ENCODE assay signal across 12 cellular contexts in the genomic region with DNA sequence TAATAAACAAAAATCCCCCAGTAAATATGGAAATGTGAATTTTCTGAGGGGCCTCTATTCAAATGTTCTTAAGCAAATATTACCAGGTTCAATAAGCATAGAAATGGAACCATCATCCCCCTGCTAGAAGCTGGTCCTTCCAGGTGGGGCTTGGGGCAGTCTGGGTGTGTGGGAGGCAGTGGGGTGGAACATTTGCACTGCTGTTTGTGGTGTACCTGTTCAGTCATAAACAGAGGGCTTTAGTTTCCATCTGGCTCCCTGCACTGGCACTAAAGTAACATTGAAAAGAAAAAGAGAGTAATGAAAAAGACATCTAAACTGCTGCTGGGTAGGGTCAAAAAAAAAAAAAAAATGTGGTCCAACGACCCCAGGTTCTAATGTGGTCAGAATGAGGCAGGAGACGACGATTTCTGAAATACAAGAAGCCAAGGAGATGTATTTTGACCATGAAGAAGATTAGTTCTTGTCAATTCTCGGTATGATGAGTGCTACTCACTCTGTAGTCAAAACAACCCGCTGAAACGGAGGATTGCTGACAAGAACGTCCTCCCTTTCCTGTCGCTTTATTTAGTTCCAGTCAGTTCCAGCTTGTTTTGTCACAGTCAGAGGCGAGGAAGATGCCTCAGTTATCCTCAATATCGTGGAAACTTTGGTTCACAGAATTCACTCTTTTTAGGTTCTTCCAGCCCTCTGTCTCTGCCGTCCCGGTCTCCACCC. TPM values are rescaled to one million over a fixed set of nuclear protein-coding genes. Genes with fewer than 3 reads are reported as not detected.
DNase-seq lines count a peak whose midpoint lies in the region; ATAC-seq and TF ChIP-seq lines count a peak whose summit lies in the region.
"Had no signal": no experiment of that assay in that cellular context is flagged by ENCODE, and none has a peak within 500 bp of the region (broad histone marks: within the 10 kb centered on the region; RNA-seq: fewer than 3 reads in every experiment).

No MANE protein-coding gene starts in this region.

- no peaks in the 10 kb centered on the region for H3K9me3 Mint-ChIP-seq in activated T-helper 2 cell treated with anti-CD3 and anti-CD28 coated beads, Interferon-gamma antibody, Interleukin-2, Interleukin-4, amounts not matched to agents 10 μg/mL and 5 μg/mL and 100 μg/mL, durations not matched to agents 14 hours and 24 hours and 36 hours
- H3K9me3 Mint-ChIP-seq: T-helper 2 cell treated with Interferon-gamma antibody and Interleukin-4, amounts not matched to agents 5 μg/mL and 100 μg/mL, for 36 hours had no signal

- H3K36me3 Mint-ChIP-seq in activated T-helper 2 cell treated with anti-CD3 and anti-CD28 coated beads, Interferon-gamma antibody, Interleukin-2, Interleukin-4, amounts not matched to agents 10 μg/mL and 5 μg/mL and 100 μg/mL, durations not matched to agents 14 hours and 24 hours and 36 hours (ENCODE audit: low read depth), result no peaks in the 10 kb centered on the region

- peak overlapping the region; percentile 67 for H3K27ac Mint-ChIP-seq in activated T-helper 2 cell treated with anti-CD3 and anti-CD28 coated beads, Interferon-gamma antibody, Interleukin-2, Interleukin-4, amounts not matched to agents 10 μg/mL and 5 μg/mL and 100 μg/mL, durations not matched to agents 14 hours and 24 hours and 36 hours
- H3K27ac Mint-ChIP-seq: T-helper 2 cell treated with Interferon-gamma antibody and Interleukin-4, amounts not matched to agents 5 μg/mL and 100 μg/mL, for 36 hours had no signal

- ATAC-seq in GM18508 (IDR thresholded peaks at IDR 0.05; ENCODE audit: insufficient read depth, unreplicated experiment) (peak; percentile 50), HG03135 (IDR thresholded peaks at IDR 0.05; ENCODE audit: unreplicated experiment) (peak; percentile 56)
- ATAC-seq: sciatic nerve had no signal

- no peak overlapping the region for H3K4me3 Mint-ChIP-seq in activated T-helper 2 cell treated with anti-CD3 and anti-CD28 coated beads, Interferon-gamma antibody, Interleukin-2, Interleukin-4, amounts not matched to agents 10 μg/mL and 5 μg/mL and 100 μg/mL, durations not matched to agents 14 hours and 24 hours and 36 hours (ENCODE audit: low read depth)
- H3K4me3 Mint-ChIP-seq: T-helper 2 cell treated with Interferon-gamma antibody and Interleukin-4, amounts not matched to agents 5 μg/mL and 100 μg/mL, for 36 hours had no signal

- peaks cover 31% of the 10 kb centered on the region for H3K27me3 Mint-ChIP-seq in activated T-helper 2 cell treated with anti-CD3 and anti-CD28 coated beads, Interferon-gamma antibody, Interleukin-2, Interleukin-4, amounts not matched to agents 10 μg/mL and 5 μg/mL and 100 μg/mL, durations not matched to agents 14 hours and 24 hours and 36 hours (ENCODE audit: low read depth)

- intact Hi-C loops in activated T-helper 2 cell treated with anti-CD3 and anti-CD28 coated beads, Interferon-gamma antibody, Interleukin-2, Interleukin-4, amounts not matched to agents 10 μg/mL and 5 μg/mL and 100 μg/mL, durations not matched to agents 14 hours and 24 hours and 36 hours (cut with micrococcal nuclease), result loop anchor here (5.0 kb wide), 2 partner anchors 492 to 1278 kb away; partner anchors contain the start of gene BMAL2

- H3K4me1 Mint-ChIP-seq in activated T-helper 2 cell treated with anti-CD3 and anti-CD28 coated beads, Interferon-gamma antibody, Interleukin-2, Interleukin-4, amounts not matched to agents 10 μg/mL and 5 μg/mL and 100 μg/mL, durations not matched to agents 14 hours and 24 hours and 36 hours (ENCODE audit: low read depth), result peaks cover 39% of the 10 kb centered on the region

- DNase-seq in GM20000 (ENCODE audit: low spot score), result peak; percentile 29
- no peak for DNase-seq in activated T-helper 2 cell treated with anti-CD3 and anti-CD28 coated beads, Interferon-gamma antibody, Interleukin-2, Interleukin-4, amounts not matched to agents 10 μg/mL and 5 μg/mL and 100 μg/mL, durations not matched to agents 14 hours and 24 hours and 36 hours (ENCODE audit: low spot score)
- DNase-seq in COLO668 (lab: John Stamatoyannopoulos, UW; ENCODE audit: unreplicated experiment), result no peak
- DNase-seq in activated T-cell treated with anti-CD3 and anti-CD28 coated beads for 4 hours, result no peak
- DNase-seq in dedifferentiated amniotic fluid mesenchymal stem cell (ENCODE audit: extremely low spot score), result no peak
- no peak for DNase-seq in GDM1 (lab: John Stamatoyannopoulos, UW)
- DNase-seq: central memory CD4-positive, alpha-beta T cell; NCI-H1092 had no signal

- TF ChIP-seq CTCF in GM20000 (IDR thresholded peaks at IDR 0.05; ENCODE audit: extremely low read depth, missing control alignments), result no peak

RNA-seq across cellular contexts. Expression of gene MANSC4, which starts 44.2 kb away (rescaled TPM):
- total RNA-seq in activated T-helper 2 cell treated with anti-CD3 and anti-CD28 coated beads, Interferon-gamma antibody, Interleukin-2, Interleukin-4, amounts not matched to agents 10 μg/mL and 5 μg/mL and 100 μg/mL, durations not matched to agents 14 hours and 24 hours and 36 hours, result not detected in 2 replicates
- total RNA-seq: sciatic nerve had no signal

RNA-seq across cellular contexts. Expression of gene KLHL42, which starts 44.3 kb away (rescaled TPM):
- total RNA-seq in activated T-helper 2 cell treated with anti-CD3 and anti-CD28 coated beads, Interferon-gamma antibody, Interleukin-2, Interleukin-4, amounts not matched to agents 10 μg/mL and 5 μg/mL and 100 μg/mL, durations not matched to agents 14 hours and 24 hours and 36 hours, result 16.2 and 16.9 TPM in 2 replicates
